Comparison of ENCODE assay signal across 1 cellular context in genomic region chr4:172982151-172982590, GRCh38.
TF ChIP-seq lines count a peak whose summit lies in the region.

No MANE protein-coding gene starts in this region.

TF ChIP-seq in GM23338, 12 proteins besides CTCF, POLR2A, EP300 and RAD21 (continued from another document):
- TF ChIP-seq ETS1 (IDR thresholded peaks at IDR 0.05), result no peak
- TF ChIP-seq NANOG (IDR thresholded peaks at IDR 0.05; ENCODE audit: borderline replicate concordance), result no peak
- no peak for TF ChIP-seq ZNF114 (CRISPR knock-in tag; IDR thresholded peaks at IDR 0.05)
